8 cellular contexts compared by ENCODE assay signal in the genomic region with DNA sequence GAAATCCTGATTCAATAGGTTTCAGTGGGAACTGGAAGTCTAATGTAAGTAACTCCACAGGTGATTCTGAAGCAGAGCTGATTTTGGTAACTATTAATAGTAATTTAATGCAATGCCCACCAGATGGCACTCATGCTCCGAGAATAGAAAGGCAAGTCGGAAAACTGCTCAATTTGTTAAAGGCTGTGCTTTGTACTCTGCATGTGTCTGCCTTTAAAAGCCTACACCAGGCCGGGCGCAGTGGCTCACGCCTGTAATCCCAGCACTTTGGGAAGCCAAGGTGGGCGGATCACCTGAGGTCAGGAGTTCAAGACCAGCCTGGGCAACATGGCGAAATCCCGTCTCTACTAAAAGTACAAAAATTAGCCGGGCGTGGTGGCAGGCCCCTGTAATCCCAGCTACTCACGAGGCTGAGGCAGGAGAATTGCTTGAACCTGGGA.
A peak's percentile ranks its signal among the peaks of the same experiment; 100 is the strongest.
DNase-seq lines count a peak whose midpoint lies in the region; ATAC-seq and TF ChIP-seq lines count a peak whose summit lies in the region.
"Not testable (repeated sequence)": the region's sequence is repeated elsewhere in the genome, so short reads cannot be mapped to it uniquely, and the experiment has no call there.

No MANE protein-coding gene starts in this region.

- in situ Hi-C loops in T47D (cut with HindIII; ENCODE audit: low pct_unique_long_range_greater_than_20kb, low sequenced_read_pairs) = not testable (repeated sequence)

- TF ChIP-seq CTCF in hepatocyte (IDR thresholded peaks at IDR 0.05; ENCODE audit: poor library complexity) (peak; percentile 69), psoas muscle (IDR thresholded peaks at IDR 0.05) (peak; percentile 58), tibial nerve (IDR thresholded peaks at IDR 0.05) (peak; percentile 36 to 74 (median 55))

- not testable (repeated sequence) for H3K27ac ChIP-seq in hepatocyte, psoas muscle, tibial nerve

- not testable (repeated sequence) for H3K36me3 ChIP-seq in hepatocyte (replicated peaks; ENCODE audit: insufficient read depth, low read depth); psoas muscle (ENCODE audit: insufficient read depth in 1 of 2, low read depth in 1 of 2); tibial nerve

- H3K4me2 ChIP-seq in hepatocyte = not testable (repeated sequence)

- intact Hi-C loops in psoas muscle (cut with DNase I) = loop anchor here in 1 of 2 donors (5.0 kb wide), 1 partner anchor 228 kb away; no protein-coding TSS in a partner anchor

- DNase-seq in GM03348 (ENCODE audit: low spot score) (peak; percentile 52), HUDEP-2 (lab: John Stamatoyannopoulos, UW; ENCODE audit: unreplicated experiment in 76 of 76) (peak in 62 of 76 experiments; percentile 5 to 78 (median 46)), NCI-H774 (lab: John Stamatoyannopoulos, UW) (peak; percentile 64), T47D (ENCODE audit: low read depth in 1 of 2, low spot score in 1 of 2) (peak; percentile 36 to 92), hepatocyte (ENCODE audit: low spot score) (peak; percentile 90), psoas muscle (peak; percentile 18 to 51), tibial nerve (ENCODE audit: low spot score in 2 of 2) (peak in 1 of 2 donors; percentile 50)
- DNase-seq in activated CD4-positive, alpha-beta T cell treated with anti-CD3 and anti-CD28 coated beads for 1 hour = peak; percentile 41

- 37% methylated on average over 11 of the region's 11 CpGs for WGBS in hepatocyte (ENCODE audit: low lambda C conversion rate, missing lambda C conversion rate)
- 30 to 34% (median 33%) methylated on average over 11 of the region's 11 CpGs for WGBS in psoas muscle, 3 donors
- WGBS in tibial nerve, 2 donors = 29 to 35% methylated on average over 11 of the region's 11 CpGs

- H3K79me2 ChIP-seq in hepatocyte = not testable (repeated sequence)

- not testable (repeated sequence) for H4K20me1 ChIP-seq in hepatocyte (ENCODE audit: insufficient read depth, poor library complexity, severe bottlenecking)

- not testable (repeated sequence) for TF ChIP-seq POLR2A in tibial nerve (IDR thresholded peaks at IDR 0.05)

- peak; percentile 48 to 82 (median 64) for ATAC-seq in psoas muscle

- not testable (repeated sequence) for H3K4me1 ChIP-seq in hepatocyte (ENCODE audit: insufficient read depth); psoas muscle; tibial nerve

- not testable (repeated sequence) for H3K4me3 ChIP-seq in hepatocyte, psoas muscle, tibial nerve

- H3K9me3 ChIP-seq in hepatocyte (ENCODE audit: low read depth); psoas muscle; tibial nerve: not testable (repeated sequence)

- H2AFZ ChIP-seq in hepatocyte = not testable (repeated sequence)

- TF ChIP-seq EP300 in tibial nerve (IDR thresholded peaks at IDR 0.05) = peak in 1 of 2 donors; percentile 8

- H3K9me2 ChIP-seq in hepatocyte (replicated peaks; ENCODE audit: insufficient read depth) = not testable (repeated sequence)

- not testable (repeated sequence) for H3K27me3 ChIP-seq in hepatocyte; psoas muscle (ENCODE audit: insufficient read depth in 3 of 3, low read length in 2 of 3); tibial nerve
